8 cellular contexts compared by ENCODE assay signal in the genomic region with DNA sequence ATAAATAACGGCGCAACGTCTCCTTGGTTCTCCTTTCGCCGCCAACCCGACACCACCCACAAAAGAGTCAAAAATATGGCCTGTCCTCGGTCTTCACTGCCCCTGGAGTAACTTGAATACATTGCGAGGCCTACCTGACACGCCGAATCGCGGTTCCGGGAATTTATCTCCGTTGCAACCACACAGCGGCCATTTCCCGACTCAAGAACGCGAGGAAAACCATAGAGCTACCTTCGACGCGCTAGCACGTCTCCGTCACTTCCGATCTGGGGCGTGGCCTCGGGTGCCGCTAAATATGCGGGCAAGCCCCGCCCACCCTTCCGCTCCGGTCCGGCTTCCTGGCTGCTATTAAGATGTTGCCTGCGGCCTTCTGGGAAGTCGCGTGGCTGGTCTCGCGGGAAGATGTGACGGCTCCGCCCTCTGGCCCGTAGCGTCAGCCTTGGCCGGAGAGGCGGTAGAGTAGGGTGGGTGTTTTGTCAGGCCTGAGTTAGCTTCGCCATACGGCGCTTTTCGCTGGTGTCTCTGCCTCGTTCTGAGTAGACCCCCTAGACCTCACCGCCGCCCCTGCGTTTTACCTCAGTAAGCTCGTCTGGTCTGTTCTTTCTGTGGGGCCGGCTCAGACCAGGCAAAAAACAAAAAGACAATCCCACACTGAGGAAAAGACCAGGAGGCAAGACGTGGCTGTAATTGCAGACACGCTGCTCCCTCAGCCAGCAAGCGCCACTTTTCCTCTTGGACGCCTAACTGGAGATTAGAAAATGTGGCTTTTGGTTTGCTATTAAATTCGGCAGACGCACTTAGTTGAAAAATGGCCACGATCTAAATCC. TPM values are rescaled to one million over a fixed set of nuclear protein-coding genes. Genes with fewer than 3 reads are reported as not detected.
DNase-seq lines count a peak whose midpoint lies in the region; ATAC-seq, FAIRE-seq and TF ChIP-seq lines count a peak whose summit lies in the region.

Gene BCLAF1 (minus strand): TSS at position 268 of the 827 bp plus-strand sequence. CDS start 9,980 bp downstream, outside the sequence.

- H3K4me3 ChIP-seq in IMR-90 (ENCODE audit: insufficient read depth, low read depth, low read length) = peak within 1 kb of the TSS; percentile 71
- H3K4me3 ChIP-seq in endothelial cell of umbilical vein (replicated peaks in 1 of 3; ENCODE audit: insufficient read depth in 1 of 3, low read depth in 1 of 3, low read length in 3 of 3) = peak within 1 kb of the TSS; percentile 38 to 90 (median 70)

- BruUV-seq in IMR-90 (replicated peaks; lab: Mats Ljungman, UMichigan) (no TSS peak), endothelial cell of umbilical vein (replicated peaks; lab: Mats Ljungman, UMichigan) (no TSS peak)

- peak within 1 kb of the TSS; percentile 95 for H2AK5ac ChIP-seq in IMR-90 (ENCODE audit: low read depth, low read length)

- POLR2A ChIA-PET in IMR-90 (lab: Charles Lee; ENCODE audit: unreplicated experiment) (interaction anchor here (0.6 to 1.6 kb wide), 8 partner anchors 8 to 1209 kb away, joined by 3 to 11 read pairs (median 4); partner anchors contain the start of gene MTFR2), endothelial cell of umbilical vein (lab: Charles Lee) (interaction anchor here (0.6 to 1.9 kb wide), 11 partner anchors 14 to 792 kb away, joined by 3 to 11 read pairs (median 3); partner anchors contain the start of genes AHI1 and MTFR2)

- H3K9me3 ChIP-seq in IMR-90 (ENCODE audit: control insufficient read depth, insufficient read depth, low read length) (no peaks in the 10 kb centered on the region), endothelial cell of umbilical vein (replicated peaks; ENCODE audit: control insufficient read depth, insufficient read depth, low read length) (no peaks in the 10 kb centered on the region)

- H3K18ac ChIP-seq in IMR-90 (ENCODE audit: low read depth, low read length) = peak within 1 kb of the TSS; percentile 90

- intact Hi-C loops in IMR-90 (cut with micrococcal nuclease) (loop anchor here (5.0 kb wide), 2 partner anchors 258 to 503 kb away; partner anchors contain the start of gene MAP3K5), endothelial cell of umbilical vein (cut with micrococcal nuclease) (loop anchor here (1.0 to 10.0 kb wide), 7 partner anchors 39 to 933 kb away; partner anchors contain the start of genes AHI1, MAP3K5, MTFR2 and PEX7)

- peak within 1 kb of the TSS; percentile 87 for H2AFZ ChIP-seq in IMR-90 (replicated peaks; ENCODE audit: low read length, poor library complexity)
- H2AFZ ChIP-seq in endothelial cell of umbilical vein (ENCODE audit: low read depth, low read length) = peak within 1 kb of the TSS; percentile 14

- H3K56ac ChIP-seq in IMR-90 (ENCODE audit: extremely low read depth, insufficient read depth, low read length) = peak within 1 kb of the TSS; percentile 97

- dilution Hi-C loops in IMR-90 (cut with HindIII; ENCODE audit: low sequenced_read_pairs, unreplicated experiment) = no loop called here
- dilution Hi-C loops in endothelial cell of umbilical vein (cut with MboI; ENCODE audit: extremely low pct_ligation_motif_present, low sequenced_read_pairs) = no loop called here

- 1% methylated on average over 29 of the region's 60 CpGs; no CpG with 5 or more reads in 1 of the 2 experiments for WGBS in IMR-90 (ENCODE audit: extremely low coverage in 2 of 2, insufficient read length in 1 of 2), 2 experiments

- H3K4me2 ChIP-seq in IMR-90 (ENCODE audit: low read depth, low read length) = peak within 1 kb of the TSS; percentile 86
- peak within 1 kb of the TSS; percentile 98 for H3K4me2 ChIP-seq in endothelial cell of umbilical vein (ENCODE audit: insufficient read depth, low read length)

- H3K36me3 ChIP-seq in IMR-90 (ENCODE audit: control insufficient read depth, insufficient read depth, low read length) (no peaks in the 10 kb centered on the region), endothelial cell of umbilical vein (ENCODE audit: control insufficient read depth in 2 of 2, extremely low read depth in 1 of 2, insufficient read depth in 2 of 2, low read length in 2 of 2) (no peaks in the 10 kb centered on the region)

- H3K27ac ChIP-seq in IMR-90 (ENCODE audit: insufficient read depth, low read length) (peak within 1 kb of the TSS; percentile 96), endothelial cell of umbilical vein (ENCODE audit: insufficient read depth, low read depth, low read length) (peak within 1 kb of the TSS; percentile 96)

- H4K91ac ChIP-seq in IMR-90 (ENCODE audit: insufficient read depth, low read depth, low read length) = peak within 1 kb of the TSS; percentile 98

- H3K23ac ChIP-seq in IMR-90 (ENCODE audit: low read depth, low read length) = peak within 1 kb of the TSS; percentile 93

- no peaks in the 10 kb centered on the region; the same call in 1 of the 2 replicates for H3K27me3 ChIP-seq in IMR-90 (ENCODE audit: control insufficient read depth, insufficient read depth, low read length)
- H3K27me3 ChIP-seq in endothelial cell of umbilical vein (ENCODE audit: control insufficient read depth in 2 of 2, insufficient read depth in 2 of 2, low read length in 2 of 2) = peaks cover 0 to 3% of the 10 kb centered on the region in 2 experiments

- CTCF ChIA-PET in IMR-90 (lab: Yijun Ruan, JAX) (no interaction called here), endothelial cell of umbilical vein (lab: Charles Lee) (interaction anchor here (1.0 to 3.9 kb wide), 5 partner anchors 9 to 792 kb away, joined by 4 to 28 read pairs (median 4); partner anchors contain the start of genes MAP3K5 and MTFR2)

- H3K4me1 ChIP-seq in IMR-90 (ENCODE audit: control insufficient read depth, insufficient read depth, low read length) (peaks cover 5% of the 10 kb centered on the region), endothelial cell of umbilical vein (ENCODE audit: control insufficient read depth, extremely low read depth, insufficient read depth, low read length) (peaks cover 30% of the 10 kb centered on the region)

- H3K9me1 ChIP-seq in IMR-90 (ENCODE audit: insufficient read depth, low read length) (peaks cover 2% of the 10 kb centered on the region), endothelial cell of umbilical vein (replicated peaks; ENCODE audit: control insufficient read depth, extremely low read depth, insufficient read depth, low read length) (no peaks in the 10 kb centered on the region)

- in situ Hi-C loops in IMR-90 (cut with MboI; ENCODE audit: low sequenced_read_pairs) = loop anchor here (25.0 kb wide), 1 partner anchor 498 kb away; the partner anchor contains the start of gene MAP3K5

- TF ChIP-seq CTCF in IMR-90 (conservative IDR thresholded peaks at IDR 0.05; ENCODE audit: low read depth, low read length) (no peak), endothelial cell of umbilical vein (IDR thresholded peaks at IDR 0.05; ENCODE audit: extremely low read depth in 1 of 2, insufficient read depth in 1 of 2, low read depth in 1 of 2, low read length in 2 of 2) (no peak)

- H2BK15ac ChIP-seq in IMR-90 (ENCODE audit: low read depth, low read length) = peak within 1 kb of the TSS; percentile 17; the same call in 1 of the 3 replicates

- peaks cover 47% of the 10 kb centered on the region for H4K20me1 ChIP-seq in IMR-90 (ENCODE audit: insufficient read depth, low read length)
- H4K20me1 ChIP-seq in endothelial cell of umbilical vein (replicated peaks; ENCODE audit: control insufficient read depth, extremely low read depth, insufficient read depth, low read length) = peaks cover 9% of the 10 kb centered on the region

- peak within 1 kb of the TSS; percentile 99 for H3K14ac ChIP-seq in IMR-90 (replicated peaks; ENCODE audit: low read depth, low read length)

- H3K4ac ChIP-seq in IMR-90 (ENCODE audit: low read depth, low read length) = peak within 1 kb of the TSS; percentile 98

- DNase-seq in DMS 273 (lab: John Stamatoyannopoulos, UW; ENCODE audit: unreplicated experiment) (peak; percentile 100), IMR-90 (peak; percentile 99), OCI-M1 (lab: John Stamatoyannopoulos, UW) (peak; percentile 100), activated T-cell treated with anti-CD3 and anti-CD28 coated beads for 24 hours (ENCODE audit: low read depth) (peak; percentile 99), endothelial cell of umbilical vein (ENCODE audit: low read depth, low spot score) (peak; percentile 100), midbrain (lab: John Stamatoyannopoulos, UW) (peak; percentile 100)
- peak; percentile 99 for DNase-seq in stimulated activated CD8-positive, alpha-beta memory T cell treated with anti-CD3 and anti-CD28 coated beads, Interleukin-2, amount 100 ng/mL, for 1 hour (ENCODE audit: low read depth in 2 of 2)

- H3K9ac ChIP-seq in IMR-90 (ENCODE audit: low read depth, low read length) (peak within 1 kb of the TSS; percentile 99), endothelial cell of umbilical vein (replicated peaks; ENCODE audit: extremely low read depth, insufficient read depth, low read length) (peak within 1 kb of the TSS; percentile 99)

- H3K79me1 ChIP-seq in IMR-90 (ENCODE audit: low read depth in 1 of 2, low read length in 2 of 2) = peaks cover 0 to 13% of the 10 kb centered on the region in 2 experiments; a peak in 2 of 4 replicates

- peak; percentile 95 for FAIRE-seq in endothelial cell of umbilical vein (lab: Jason Lieb, UNC)

- no peak for TF ChIP-seq RAD21 in IMR-90 (IDR thresholded peaks at IDR 0.05; ENCODE audit: low read length)

- TF ChIP-seq POLR2A in IMR-90 (IDR thresholded peaks at IDR 0.05; ENCODE audit: low read depth, low read length) = peak; percentile 98
- peak; percentile 98 for TF ChIP-seq POLR2A in endothelial cell of umbilical vein (IDR thresholded peaks at IDR 0.05; ENCODE audit: low read depth, low read length)

- H4K5ac ChIP-seq in IMR-90 (ENCODE audit: low read depth, low read length) = peak within 1 kb of the TSS; percentile 87

- H2BK20ac ChIP-seq in IMR-90 (ENCODE audit: low read depth, low read length) = 0 out of 2 replicates have a peak within 1 kb of the TSS, but pooled peaks have one; percentile 10

- H3K79me2 ChIP-seq in endothelial cell of umbilical vein (ENCODE audit: control insufficient read depth, insufficient read depth, low read length) = peaks cover 46% of the 10 kb centered on the region

- H2BK5ac ChIP-seq in IMR-90 (ENCODE audit: low read depth, low read length, poor library complexity, severe bottlenecking) = peak within 1 kb of the TSS; percentile 94

- H2BK120ac ChIP-seq in IMR-90 (ENCODE audit: low read depth, low read length) = peak within 1 kb of the TSS; percentile 66

- H2AK9ac ChIP-seq in IMR-90 (replicated peaks; ENCODE audit: low read depth, low read length, poor library complexity) = peak within 1 kb of the TSS; percentile 99

- ATAC-seq in GM21528 (IDR thresholded peaks at IDR 0.05; ENCODE audit: low FRiP score, unreplicated experiment) (peak; percentile 94), IMR-90 (ENCODE audit: low read depth) (peak; percentile 92)

- peak within 1 kb of the TSS; percentile 92 to 99 for H4K8ac ChIP-seq in IMR-90 (ENCODE audit: low read depth in 2 of 2, low read length in 2 of 2)

RNA-seq across cellular contexts. Expression of gene BCLAF1, which starts in this region (rescaled TPM):
- total RNA-seq in IMR-90 (2012; rRNA removed) (141 and 142 TPM in 2 replicates), endothelial cell of umbilical vein (151 and 156 TPM in 2 replicates)
- polyA plus RNA-seq in IMR-90 (2012; rRNA removed) (33.4 and 34.0 TPM in 2 replicates), endothelial cell of umbilical vein (18.9 and 23.4 TPM in 2 replicates)
- polyA plus RNA-seq in IMR-90 (2012; cell fraction: cytosol; rRNA removed) = 4.1 and 5.6 TPM in 2 replicates
- polyA plus RNA-seq in IMR-90 (2012; cell fraction: nucleus; rRNA removed; ENCODE audit: low replicate concordance) = 4.8 and 57.8 TPM in 2 replicates
- 27.9 and 29.3 TPM in 2 replicates for polyA plus RNA-seq in endothelial cell of umbilical vein (2011; cell fraction: cytosol; rRNA removed)
- polyA plus RNA-seq in endothelial cell of umbilical vein (2011; cell fraction: nucleus; rRNA removed) = 111 and 146 TPM in 2 replicates
- polyA plus RNA-seq in endothelial cell of umbilical vein (2012) = 82.1 and 108 TPM in 2 replicates
- 95.3 and 104 TPM in 2 replicates for polyA minus RNA-seq in endothelial cell of umbilical vein
- 90.4 TPM for polyA minus RNA-seq in endothelial cell of umbilical vein (2011; cell fraction: cytosol; rRNA and poly(A)+ RNA removed)
- 252 and 329 TPM in 2 replicates for polyA minus RNA-seq in endothelial cell of umbilical vein (2011; cell fraction: nucleus; rRNA and poly(A)+ RNA removed)

Comparison
In these comparisons a context has a peak if more than half of its experiments do, and no peak if none do; other contexts are left out.
1. Peak in every context shown above with its lines: DNase-seq, ATAC-seq, H3K4me3 ChIP-seq and H3K27ac ChIP-seq.